ENCODE assay signal across 1 cellular context in the genomic region with DNA sequence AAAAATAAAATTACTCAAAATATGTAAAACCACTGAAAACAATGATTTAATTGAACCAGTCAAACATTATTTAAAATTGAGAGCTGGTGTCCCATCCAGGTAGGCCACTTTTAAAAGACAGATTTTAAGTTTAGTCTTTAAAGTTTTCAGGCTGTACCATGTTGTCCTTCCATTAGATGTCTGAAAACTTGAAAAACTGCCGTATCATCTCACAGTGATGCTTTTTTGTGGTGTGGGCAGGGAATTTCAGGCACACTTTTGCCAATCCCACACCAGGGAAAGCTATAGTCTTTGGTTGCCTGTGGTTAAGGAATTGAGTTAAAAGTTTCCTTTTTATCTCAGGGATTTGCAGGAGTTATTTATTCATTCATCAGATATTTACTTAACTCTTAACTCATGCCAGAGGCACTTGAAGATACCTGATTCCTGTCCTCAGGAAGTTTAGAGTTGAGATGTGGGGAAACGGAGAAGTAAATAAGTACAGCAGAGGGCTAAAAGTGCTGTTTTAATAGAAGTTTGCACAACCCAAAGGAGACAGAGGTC.
TF ChIP-seq lines count a peak whose summit lies in the region.

No MANE protein-coding gene starts in this region.

TF ChIP-seq in GM23338, 12 proteins besides CTCF, POLR2A, EP300 and RAD21 (continued from another document):
- TF ChIP-seq, protein P1, sequence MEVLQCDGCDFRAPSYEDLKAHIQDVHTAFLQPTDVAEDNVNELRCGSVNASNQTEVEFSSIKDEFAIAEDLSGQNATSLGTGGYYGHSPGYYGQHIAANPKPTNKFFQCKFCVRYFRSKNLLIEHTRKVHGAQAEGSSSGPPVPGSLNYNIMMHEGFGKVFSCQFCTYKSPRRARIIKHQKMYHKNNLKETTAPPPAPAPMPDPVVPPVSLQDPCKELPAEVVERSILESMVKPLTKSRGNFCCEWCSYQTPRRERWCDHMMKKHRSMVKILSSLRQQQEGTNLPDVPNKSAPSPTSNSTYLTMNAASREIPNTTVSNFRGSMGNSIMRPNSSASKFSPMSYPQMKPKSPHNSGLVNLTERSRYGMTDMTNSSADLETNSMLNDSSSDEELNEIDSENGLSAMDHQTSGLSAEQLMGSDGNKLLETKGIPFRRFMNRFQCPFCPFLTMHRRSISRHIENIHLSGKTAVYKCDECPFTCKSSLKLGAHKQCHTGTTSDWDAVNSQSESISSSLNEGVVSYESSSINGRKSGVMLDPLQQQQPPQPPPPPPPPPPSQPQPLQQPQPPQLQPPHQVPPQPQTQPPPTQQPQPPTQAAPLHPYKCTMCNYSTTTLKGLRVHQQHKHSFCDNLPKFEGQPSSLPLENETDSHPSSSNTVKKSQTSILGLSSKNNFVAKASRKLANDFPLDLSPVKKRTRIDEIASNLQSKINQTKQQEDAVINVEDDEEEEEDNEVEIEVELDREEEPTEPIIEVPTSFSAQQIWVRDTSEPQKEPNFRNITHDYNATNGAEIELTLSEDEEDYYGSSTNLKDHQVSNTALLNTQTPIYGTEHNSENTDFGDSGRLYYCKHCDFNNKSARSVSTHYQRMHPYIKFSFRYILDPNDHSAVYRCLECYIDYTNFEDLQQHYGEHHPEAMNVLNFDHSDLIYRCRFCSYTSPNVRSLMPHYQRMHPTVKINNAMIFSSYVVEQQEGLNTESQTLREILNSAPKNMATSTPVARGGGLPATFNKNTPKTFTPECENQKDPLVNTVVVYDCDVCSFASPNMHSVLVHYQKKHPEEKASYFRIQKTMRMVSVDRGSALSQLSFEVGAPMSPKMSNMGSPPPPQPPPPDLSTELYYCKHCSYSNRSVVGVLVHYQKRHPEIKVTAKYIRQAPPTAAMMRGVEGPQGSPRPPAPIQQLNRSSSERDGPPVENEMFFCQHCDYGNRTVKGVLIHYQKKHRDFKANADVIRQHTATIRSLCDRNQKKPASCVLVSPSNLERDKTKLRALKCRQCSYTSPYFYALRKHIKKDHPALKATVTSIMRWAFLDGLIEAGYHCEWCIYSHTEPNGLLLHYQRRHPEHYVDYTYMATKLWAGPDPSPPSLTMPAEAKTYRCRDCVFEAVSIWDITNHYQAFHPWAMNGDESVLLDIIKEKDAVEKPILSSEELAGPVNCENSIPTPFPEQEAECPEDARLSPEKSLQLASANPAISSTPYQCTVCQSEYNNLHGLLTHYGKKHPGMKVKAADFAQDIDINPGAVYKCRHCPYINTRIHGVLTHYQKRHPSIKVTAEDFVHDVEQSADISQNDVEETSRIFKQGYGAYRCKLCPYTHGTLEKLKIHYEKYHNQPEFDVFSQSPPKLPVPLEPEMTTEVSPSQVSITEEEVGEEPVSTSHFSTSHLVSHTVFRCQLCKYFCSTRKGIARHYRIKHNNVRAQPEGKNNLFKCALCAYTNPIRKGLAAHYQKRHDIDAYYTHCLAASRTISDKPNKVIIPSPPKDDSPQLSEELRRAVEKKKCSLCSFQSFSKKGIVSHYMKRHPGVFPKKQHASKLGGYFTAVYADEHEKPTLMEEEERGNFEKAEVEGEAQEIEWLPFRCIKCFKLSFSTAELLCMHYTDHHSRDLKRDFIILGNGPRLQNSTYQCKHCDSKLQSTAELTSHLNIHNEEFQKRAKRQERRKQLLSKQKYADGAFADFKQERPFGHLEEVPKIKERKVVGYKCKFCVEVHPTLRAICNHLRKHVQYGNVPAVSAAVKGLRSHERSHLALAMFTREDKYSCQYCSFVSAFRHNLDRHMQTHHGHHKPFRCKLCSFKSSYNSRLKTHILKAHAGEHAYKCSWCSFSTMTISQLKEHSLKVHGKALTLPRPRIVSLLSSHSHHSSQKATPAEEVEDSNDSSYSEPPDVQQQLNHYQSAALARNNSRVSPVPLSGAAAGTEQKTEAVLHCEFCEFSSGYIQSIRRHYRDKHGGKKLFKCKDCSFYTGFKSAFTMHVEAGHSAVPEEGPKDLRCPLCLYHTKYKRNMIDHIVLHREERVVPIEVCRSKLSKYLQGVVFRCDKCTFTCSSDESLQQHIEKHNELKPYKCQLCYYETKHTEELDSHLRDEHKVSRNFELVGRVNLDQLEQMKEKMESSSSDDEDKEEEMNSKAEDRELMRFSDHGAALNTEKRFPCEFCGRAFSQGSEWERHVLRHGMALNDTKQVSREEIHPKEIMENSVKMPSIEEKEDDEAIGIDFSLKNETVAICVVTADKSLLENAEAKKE (CRISPR knock-in tag; IDR thresholded peaks at IDR 0.05): no peak
- TF ChIP-seq ZNF114 (CRISPR knock-in tag; IDR thresholded peaks at IDR 0.05) (no peak), POLR2AphosphoS5 (IDR thresholded peaks at IDR 0.05; ENCODE audit: low read depth) (no peak), EZH2 (IDR thresholded peaks at IDR 0.05; ENCODE audit: low read depth, unreplicated experiment) (no peak), ZNF331 (CRISPR knock-in tag; IDR thresholded peaks at IDR 0.05; ENCODE audit: low read depth) (no peak), EZH2phosphoT487 (IDR thresholded peaks at IDR 0.05; ENCODE audit: unreplicated experiment) (no peak)
- TF ChIP-seq, protein P2, sequence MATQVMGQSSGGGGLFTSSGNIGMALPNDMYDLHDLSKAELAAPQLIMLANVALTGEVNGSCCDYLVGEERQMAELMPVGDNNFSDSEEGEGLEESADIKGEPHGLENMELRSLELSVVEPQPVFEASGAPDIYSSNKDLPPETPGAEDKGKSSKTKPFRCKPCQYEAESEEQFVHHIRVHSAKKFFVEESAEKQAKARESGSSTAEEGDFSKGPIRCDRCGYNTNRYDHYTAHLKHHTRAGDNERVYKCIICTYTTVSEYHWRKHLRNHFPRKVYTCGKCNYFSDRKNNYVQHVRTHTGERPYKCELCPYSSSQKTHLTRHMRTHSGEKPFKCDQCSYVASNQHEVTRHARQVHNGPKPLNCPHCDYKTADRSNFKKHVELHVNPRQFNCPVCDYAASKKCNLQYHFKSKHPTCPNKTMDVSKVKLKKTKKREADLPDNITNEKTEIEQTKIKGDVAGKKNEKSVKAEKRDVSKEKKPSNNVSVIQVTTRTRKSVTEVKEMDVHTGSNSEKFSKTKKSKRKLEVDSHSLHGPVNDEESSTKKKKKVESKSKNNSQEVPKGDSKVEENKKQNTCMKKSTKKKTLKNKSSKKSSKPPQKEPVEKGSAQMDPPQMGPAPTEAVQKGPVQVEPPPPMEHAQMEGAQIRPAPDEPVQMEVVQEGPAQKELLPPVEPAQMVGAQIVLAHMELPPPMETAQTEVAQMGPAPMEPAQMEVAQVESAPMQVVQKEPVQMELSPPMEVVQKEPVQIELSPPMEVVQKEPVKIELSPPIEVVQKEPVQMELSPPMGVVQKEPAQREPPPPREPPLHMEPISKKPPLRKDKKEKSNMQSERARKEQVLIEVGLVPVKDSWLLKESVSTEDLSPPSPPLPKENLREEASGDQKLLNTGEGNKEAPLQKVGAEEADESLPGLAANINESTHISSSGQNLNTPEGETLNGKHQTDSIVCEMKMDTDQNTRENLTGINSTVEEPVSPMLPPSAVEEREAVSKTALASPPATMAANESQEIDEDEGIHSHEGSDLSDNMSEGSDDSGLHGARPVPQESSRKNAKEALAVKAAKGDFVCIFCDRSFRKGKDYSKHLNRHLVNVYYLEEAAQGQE (IDR thresholded peaks at IDR 0.05; ENCODE audit: unreplicated experiment): no peak
